Comparison of ENCODE assay signal across 9 cellular contexts in the genomic region with DNA sequence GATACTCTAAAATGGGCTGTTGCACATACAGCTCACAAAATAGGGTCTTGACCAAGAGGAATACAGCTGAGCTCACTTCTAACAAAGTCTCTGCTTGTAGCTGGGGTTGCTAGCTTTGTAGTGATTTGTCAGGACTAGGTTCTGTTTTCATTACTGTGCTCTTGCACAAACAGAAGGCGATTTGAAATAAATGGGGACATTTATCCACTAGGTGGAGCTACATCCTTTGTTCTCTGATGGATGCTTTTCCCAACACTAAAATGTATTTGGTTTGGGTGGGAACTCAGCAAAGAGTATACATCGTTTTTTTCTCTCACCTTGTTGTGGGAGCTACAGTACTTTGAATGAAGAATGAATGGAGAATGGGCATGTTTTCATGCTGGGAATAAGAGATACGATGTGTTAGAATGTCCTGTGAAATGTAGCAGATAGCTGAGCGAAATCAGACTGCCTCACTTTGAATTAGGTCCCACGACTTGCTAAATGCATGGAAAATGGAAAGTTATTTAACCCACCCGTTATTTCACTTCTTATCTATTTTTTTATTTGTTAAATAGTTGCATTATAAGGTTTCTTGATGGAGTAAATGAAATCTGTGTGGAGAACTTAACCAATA.
DNase-seq lines count a peak whose midpoint lies in the region; ATAC-seq, FAIRE-seq and TF ChIP-seq lines count a peak whose summit lies in the region.
"Had no signal": no experiment of that assay in that cellular context is flagged by ENCODE, and none has a peak within 500 bp of the region (broad histone marks: within the 10 kb centered on the region; RNA-seq: fewer than 3 reads in every experiment).

No MANE protein-coding gene starts in this region.

- no peak overlapping the region for H3K4me3 ChIP-seq in OCI-LY1 (ENCODE audit: low read depth, low read length, poor library complexity, severe bottlenecking)
- H3K4me3 ChIP-seq in H1 (ENCODE audit: extremely low read depth in 1 of 4, insufficient read depth in 2 of 4, low read depth in 3 of 4, low read length in 4 of 4) = no peak overlapping the region
- H3K4me3 ChIP-seq: SJSA1 had no signal

- H3K79me2 ChIP-seq in OCI-LY1 (ENCODE audit: insufficient read depth, low read length) (no peaks in the 10 kb centered on the region), H1 (ENCODE audit: control insufficient read depth in 1 of 2, insufficient read depth in 2 of 2, low read length in 2 of 2) (no peaks in the 10 kb centered on the region)

- H3K27me3 ChIP-seq in OCI-LY1 (ENCODE audit: insufficient read depth, low read length) (no peaks in the 10 kb centered on the region), H1 (replicated peaks in 1 of 4; ENCODE audit: control insufficient read depth in 3 of 4, extremely low read depth in 1 of 4, insufficient read depth in 3 of 4, low read length in 3 of 4) (no peaks in the 10 kb centered on the region)

- H3K9ac ChIP-seq in OCI-LY1 (ENCODE audit: low read length) (no peak overlapping the region), H1 (replicated peaks in 1 of 4; ENCODE audit: extremely low read depth in 1 of 4, low read depth in 3 of 4, low read length in 3 of 4) (no peak overlapping the region)

- H3K9me2 ChIP-seq in OCI-LY1 (ENCODE audit: low read depth, low read length) = no peaks in the 10 kb centered on the region

- H2BK12ac ChIP-seq in H1 (ENCODE audit: low read depth, low read length) = no peak overlapping the region

- H2BK5ac ChIP-seq in H1 (ENCODE audit: low read depth, low read length) = no peak overlapping the region

- DNase-seq in D721Med (ENCODE audit: insufficient read length, low spot score) (no peak), H1 (ENCODE audit: low read depth in 1 of 2, low spot score in 2 of 2) (no peak), midbrain (lab: John Stamatoyannopoulos, UW) (peak; percentile 74)
- no peak for DNase-seq in central memory CD4-positive, alpha-beta T cell

- H3K14ac ChIP-seq in H1 (ENCODE audit: insufficient read length) = no peak overlapping the region

- TF ChIP-seq EP300 in Ishikawa (IDR thresholded peaks at IDR 0.05; ENCODE audit: borderline replicate concordance) = no peak
- TF ChIP-seq EP300 in H1 (IDR thresholded peaks at IDR 0.05; ENCODE audit: borderline replicate concordance in 1 of 2, low read depth in 2 of 2, low read length in 2 of 2) = no peak

- POLR2A ChIA-PET in H1 (lab: Charles Lee; ENCODE audit: partially characterized antibody) = interaction anchor here (0.6 kb wide), 1 partner anchor 168 kb away, joined by 3 read pairs; no protein-coding TSS in a partner anchor

- no peak overlapping the region for H2BK15ac ChIP-seq in H1 (ENCODE audit: low read length)

- no peaks in the 10 kb centered on the region for H3F3A ChIP-seq in OCI-LY1 (ENCODE audit: insufficient read depth, low read length)

- no peak overlapping the region for H2BK20ac ChIP-seq in H1 (ENCODE audit: low read length)

- H4K5ac ChIP-seq in H1 (ENCODE audit: insufficient read length, low read depth, low read length) = no peak overlapping the region

- ATAC-seq in GM19397 (IDR thresholded peaks at IDR 0.05; ENCODE audit: unreplicated experiment) (peak; percentile 58), HG03045 (IDR thresholded peaks at IDR 0.05; ENCODE audit: unreplicated experiment) (no peak)

- no peak overlapping the region for H2BK120ac ChIP-seq in H1 (replicated peaks; ENCODE audit: low read depth, low read length)

- WGBS in H1 (ENCODE audit: extremely low coverage in 1 of 2, insufficient coverage in 1 of 2, insufficient read length in 1 of 2, insufficient replicate concordance in 2 of 2, low coverage in 1 of 2, low lambda C conversion rate in 2 of 2, missing lambda C conversion rate in 1 of 2), 2 experiments = 51% methylated on average over 6 of the region's 6 CpGs; no CpG with 5 or more reads in 1 of the 2 experiments

- TF ChIP-seq POLR2A in H1 (IDR thresholded peaks at IDR 0.05; ENCODE audit: control extremely low read depth in 1 of 2, low read depth in 2 of 2, low read length in 2 of 2) = no peak

- no peak overlapping the region for H4K91ac ChIP-seq in H1 (replicated peaks; ENCODE audit: insufficient read length, low read length)

- CTCF ChIA-PET in H1 (lab: Charles Lee; ENCODE audit: partially characterized antibody) = interaction anchor here (0.6 to 6.3 kb wide), 54 partner anchors 9 to 1565 kb away, joined by 3 to 40 read pairs (median 4); no protein-coding TSS in a partner anchor

- H3K79me1 ChIP-seq in H1 (ENCODE audit: low read depth, low read length) = no peaks in the 10 kb centered on the region

- H3K36me3 ChIP-seq in OCI-LY1 (ENCODE audit: insufficient read depth, low read length) = no peaks in the 10 kb centered on the region
- no peaks in the 10 kb centered on the region for H3K36me3 ChIP-seq in H1 (ENCODE audit: control insufficient read depth in 2 of 4, insufficient read depth in 4 of 4, low read length in 3 of 4)
- H3K36me3 ChIP-seq: SJSA1 had no signal

- H2AK5ac ChIP-seq in H1 (ENCODE audit: low read depth, low read length) = no peak overlapping the region

- no peak overlapping the region for H2AFZ ChIP-seq in OCI-LY1 (ENCODE audit: low read length)
- H2AFZ ChIP-seq in H1 (ENCODE audit: low read length) = peak overlapping the region; percentile 77; the same call in 1 of the 2 replicates

- H3K18ac ChIP-seq in H1 (ENCODE audit: extremely low read depth, low read length) = no peak overlapping the region

- no peak overlapping the region for H3K56ac ChIP-seq in H1 (replicated peaks; ENCODE audit: insufficient read length, low read depth, low read length)

- H3K23me2 ChIP-seq in H1 (ENCODE audit: low read depth, low read length) = no peaks in the 10 kb centered on the region

- no peak overlapping the region for H3K4ac ChIP-seq in H1 (replicated peaks; ENCODE audit: insufficient read length, low read depth, low read length)

- TF ChIP-seq RAD21 in Ishikawa (IDR thresholded peaks at IDR 0.05; ENCODE audit: low read depth) (peak; percentile 77), H1 (IDR thresholded peaks at IDR 0.05 in 1 of 2, conservative IDR thresholded peaks at IDR 0.05 in 1 of 2; ENCODE audit: low read depth in 2 of 2, low read length in 2 of 2) (peak; percentile 85 to 88)

- H3K4me2 ChIP-seq in OCI-LY1 (ENCODE audit: low read length) (no peak overlapping the region), H1 (ENCODE audit: insufficient read depth in 1 of 2, low read depth in 2 of 2, low read length in 2 of 2) (no peak overlapping the region)

- H3K23ac ChIP-seq in H1 (ENCODE audit: insufficient read length) = no peak overlapping the region

- FAIRE-seq in D721Med (lab: Jason Lieb, UNC) = peak; percentile 91
- peak; percentile 94 for FAIRE-seq in H1 (lab: Jason Lieb, UNC)

- peak; percentile 83 for TF ChIP-seq CTCF in D721Med (IDR thresholded peaks at IDR 0.05; ENCODE audit: insufficient read depth, missing control alignments)
- TF ChIP-seq CTCF in OCI-LY1 (IDR thresholded peaks at IDR 0.05; ENCODE audit: low read length) = peak; percentile 80
- peak in 2 of 3 experiments; percentile 59 to 77; a peak in 2 of 4 replicates for TF ChIP-seq CTCF in H1 (IDR thresholded peaks at IDR 0.05; ENCODE audit: control extremely low read depth in 1 of 3, insufficient read depth in 1 of 3, low read depth in 1 of 3, low read length in 3 of 3)

- H3K9me3 ChIP-seq in OCI-LY1 (ENCODE audit: low read length) = no peaks in the 10 kb centered on the region
- no peaks in the 10 kb centered on the region for H3K9me3 ChIP-seq in H1 (ENCODE audit: insufficient read depth in 2 of 2, low read depth in 1 of 2, low read length in 1 of 2)
- H3K9me3 ChIP-seq: SJSA1 had no signal

- H3K4me1 ChIP-seq in OCI-LY1 (ENCODE audit: insufficient read depth, low read length, severe bottlenecking) (no peaks in the 10 kb centered on the region), H1 (replicated peaks in 1 of 4; ENCODE audit: control insufficient read depth in 3 of 4, insufficient read depth in 4 of 4, low read length in 3 of 4) (peaks cover 0 to 10% (median 6%) of the 10 kb centered on the region in 4 experiments; a peak in 5 of 7 replicates)

- no peak overlapping the region for H4K8ac ChIP-seq in H1 (ENCODE audit: extremely low read depth, insufficient read depth, low read length)

- H3K27ac ChIP-seq in OCI-LY1 (ENCODE audit: low read depth, low read length, poor library complexity, severe bottlenecking) (no peak overlapping the region), H1 (ENCODE audit: low read depth, low read length) (no peak overlapping the region)
- H3K27ac ChIP-seq: SJSA1 had no signal

- H4K20me1 ChIP-seq in OCI-LY1 (ENCODE audit: insufficient read depth, low read length) = no peaks in the 10 kb centered on the region
- no peaks in the 10 kb centered on the region for H4K20me1 ChIP-seq in H1 (replicated peaks in 1 of 2; ENCODE audit: control insufficient read depth in 1 of 2, insufficient read depth in 2 of 2, low read length in 2 of 2)

TF ChIP-seq in Ishikawa, 13 proteins besides CTCF, POLR2A, EP300 and RAD21 (continues in another document):
- TF ChIP-seq TAF1 (IDR thresholded peaks at IDR 0.05; ENCODE audit: low read depth) = no peak
- TF ChIP-seq TEAD4 (IDR thresholded peaks at IDR 0.05) = no peak
- TF ChIP-seq MAX (IDR thresholded peaks at IDR 0.05) = no peak
- no peak for TF ChIP-seq TCF12 (IDR thresholded peaks at IDR 0.05; ENCODE audit: low read depth)
- TF ChIP-seq NFIC (IDR thresholded peaks at IDR 0.05) = no peak
- TF ChIP-seq CEBPB (IDR thresholded peaks at IDR 0.05) = no peak

TF ChIP-seq in H1, 55 proteins besides CTCF, POLR2A, EP300 and RAD21:
- no peak for TF ChIP-seq EGR1 (IDR thresholded peaks at IDR 0.05; ENCODE audit: borderline replicate concordance, low read depth, low read length)
- no peak for TF ChIP-seq TBP (IDR thresholded peaks at IDR 0.05; ENCODE audit: low read depth, low read length)
